16 cellular contexts compared by ENCODE assay signal in the genomic region with DNA sequence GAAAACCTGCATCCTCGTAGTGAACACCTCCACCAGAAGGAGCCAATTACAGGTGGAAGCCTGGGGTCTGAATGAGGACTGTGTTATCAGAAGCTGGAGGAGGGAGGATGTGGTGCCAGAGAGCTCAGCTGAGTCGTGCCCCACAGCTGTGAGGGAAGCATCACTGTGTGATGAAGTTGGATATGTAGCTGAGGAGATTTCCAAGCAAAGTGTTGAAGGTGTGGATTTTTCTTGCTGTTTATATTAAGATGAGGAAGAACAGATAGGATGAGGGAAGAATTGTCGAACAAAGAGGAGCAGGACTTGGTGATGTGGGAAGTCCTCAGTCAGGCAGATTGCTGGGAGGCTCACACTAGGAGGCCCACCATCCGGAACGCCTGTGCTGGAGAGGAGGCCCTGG.
"Had no signal": no experiment of that assay in that cellular context is flagged by ENCODE, and none has a peak within 500 bp of the region (broad histone marks: within the 10 kb centered on the region; RNA-seq: fewer than 3 reads in every experiment).

No MANE protein-coding gene starts in this region.

- H3K27ac ChIP-seq: WERI-Rb-1 had no signal

- H3K4me3 Mint-ChIP-seq: activated CD4-positive, alpha-beta T cell treated with anti-CD3 and anti-CD28 coated beads, Interleukin-2, amount 10 ng/mL, durations not matched to agents 24 days and 14 days; activated naive CD4-positive, alpha-beta T cell treated with anti-CD3 and anti-CD28 coated beads, Interleukin-2, amount 10 ng/mL, durations not matched to agents 7 days and 5 days; central memory CD8-positive, alpha-beta T cell; effector memory CD8-positive, alpha-beta T cell; mesothelial cell of epicardium; stimulated activated naive B cell treated with anti-CD40 and anti-IgM and Interleukin-4, amounts not matched to agents 10 μg/mL and 1 μg/mL and 100 μg/mL, for 72 hours; T-cell had no signal

- H3K27me3 Mint-ChIP-seq: central memory CD8-positive, alpha-beta T cell; stimulated activated naive B cell treated with anti-CD40 and anti-IgM and Interleukin-4, amounts not matched to agents 10 μg/mL and 1 μg/mL and 100 μg/mL, for 72 hours; T-cell had no signal

- ATAC-seq: effector memory CD8-positive, alpha-beta T cell; right cardiac atrium; stimulated activated naive B cell treated with anti-CD40 and anti-IgM and Interleukin-4, amounts not matched to agents 10 μg/mL and 1 μg/mL and 100 μg/mL, for 72 hours; T-cell had no signal

- H3K9me3 Mint-ChIP-seq: activated CD4-positive, alpha-beta T cell treated with anti-CD3 and anti-CD28 coated beads, Interleukin-2, amount 10 ng/mL, durations not matched to agents 24 days and 14 days; activated naive CD4-positive, alpha-beta T cell treated with anti-CD3 and anti-CD28 coated beads, Interleukin-2, amount 10 ng/mL, durations not matched to agents 7 days and 5 days; activated T-helper 2 cell treated with anti-CD3 and anti-CD28 coated beads, Interferon-gamma antibody, Interleukin-2, Interleukin-4, amounts not matched to agents 10 μg/mL and 5 μg/mL and 100 μg/mL, durations not matched to agents 14 hours and 24 hours and 36 hours; central memory CD8-positive, alpha-beta T cell; effector memory CD8-positive, alpha-beta T cell had no signal

- DNase-seq: activated CD4-positive, alpha-beta T cell treated with anti-CD3 and anti-CD28 coated beads, Interleukin-2, amount 10 ng/mL, durations not matched to agents 24 days and 14 days; activated naive CD4-positive, alpha-beta T cell treated with anti-CD3 and anti-CD28 coated beads, Interleukin-2, amount 10 ng/mL, durations not matched to agents 7 days and 5 days; activated T-cell treated with anti-CD3 and anti-CD28 coated beads for 4 hours; amniotic stem cell; effector memory CD8-positive, alpha-beta T cell; hippocampal formation; right cardiac atrium; stimulated activated CD4-positive, alpha-beta T cell treated with anti-CD3 and anti-CD28 coated beads, Interleukin-1b, Interleukin-23, amount 100 ng/mL, for 48 hours; stimulated activated naive B cell treated with anti-CD40 and anti-IgM and Interleukin-4, amounts not matched to agents 10 μg/mL and 1 μg/mL and 100 μg/mL, for 72 hours; substantia nigra; T-cell; WERI-Rb-1 had no signal

- H3K27ac Mint-ChIP-seq: activated CD4-positive, alpha-beta T cell treated with anti-CD3 and anti-CD28 coated beads, Interleukin-2, amount 10 ng/mL, durations not matched to agents 24 days and 14 days; activated naive CD4-positive, alpha-beta T cell treated with anti-CD3 and anti-CD28 coated beads, Interleukin-2, amount 10 ng/mL, durations not matched to agents 7 days and 5 days; activated T-helper 2 cell treated with anti-CD3 and anti-CD28 coated beads, Interferon-gamma antibody, Interleukin-2, Interleukin-4, amounts not matched to agents 10 μg/mL and 5 μg/mL and 100 μg/mL, durations not matched to agents 14 hours and 24 hours and 36 hours; brain; effector memory CD8-positive, alpha-beta T cell; mesothelial cell of epicardium; stimulated activated naive B cell treated with anti-CD40 and anti-IgM and Interleukin-4, amounts not matched to agents 10 μg/mL and 1 μg/mL and 100 μg/mL, for 72 hours; T-cell had no signal

- H3K36me3 ChIP-seq: WERI-Rb-1 had no signal
